ENCODE assay signal across 17 cellular contexts in the genomic region with DNA sequence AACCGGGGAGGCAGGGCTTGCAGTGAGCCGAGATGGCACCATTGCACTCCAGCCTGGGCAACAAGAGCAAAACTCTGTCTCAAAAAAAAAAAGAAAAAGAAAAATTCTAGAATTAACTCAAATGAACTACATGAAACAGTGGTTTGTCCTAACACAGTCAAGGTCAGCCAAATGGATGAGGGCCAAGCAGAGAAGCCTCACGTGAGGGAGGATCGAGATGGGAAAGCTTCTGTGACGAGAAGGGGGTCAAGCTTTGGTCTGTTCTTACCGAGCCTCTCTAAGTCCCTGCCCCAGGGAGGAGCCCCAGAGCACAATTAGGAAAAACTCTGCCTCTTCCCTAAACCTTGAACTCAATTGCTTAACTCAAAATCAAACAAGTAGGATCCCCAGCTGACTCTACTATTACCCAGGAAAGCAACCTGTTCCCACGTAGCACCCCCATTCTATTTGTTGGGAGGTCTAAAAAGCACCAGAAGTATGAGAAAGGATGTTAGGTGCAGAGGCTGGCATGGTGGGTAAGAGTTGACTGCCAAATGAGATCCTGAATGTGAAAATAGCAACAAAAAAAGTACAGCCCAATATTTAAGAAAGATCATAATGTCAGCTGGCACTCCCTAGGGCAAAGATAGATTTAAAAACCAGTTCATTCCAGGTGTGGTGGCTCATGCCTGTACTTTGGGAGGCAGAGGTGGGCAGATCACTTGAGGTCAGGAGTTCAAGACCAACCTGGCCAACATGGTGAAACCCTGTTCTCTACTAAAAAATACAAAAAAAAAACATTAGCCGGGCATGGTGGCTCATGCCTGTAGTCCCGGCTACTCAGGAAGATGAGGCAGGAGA.
"Had no signal": no experiment of that assay in that cellular context is flagged by ENCODE, and none has a peak within 500 bp of the region (broad histone marks: within the 10 kb centered on the region; RNA-seq: fewer than 3 reads in every experiment).

No MANE protein-coding gene starts in this region.

- H3K4me1 ChIP-seq: right atrium auricular region, thyroid gland, upper lobe of left lung, uterus had no signal

- H3K4me1 Mint-ChIP-seq: naive thymus-derived CD4-positive, alpha-beta T cell had no signal

- H3K36me3 ChIP-seq: neutrophil, uterus had no signal

- H3K9me3 Mint-ChIP-seq: naive thymus-derived CD4-positive, alpha-beta T cell had no signal

- H3K27ac ChIP-seq: heart left ventricle, neutrophil, right atrium auricular region, thyroid gland, upper lobe of left lung, uterus had no signal

- H3K4me3 ChIP-seq: dorsolateral prefrontal cortex, heart left ventricle, right atrium auricular region, smooth muscle cell, thyroid gland, upper lobe of left lung, uterus had no signal

- H3K27me3 ChIP-seq: dorsolateral prefrontal cortex, heart left ventricle, right atrium auricular region, thyroid gland, upper lobe of left lung, uterus had no signal

- H3K9me3 ChIP-seq: heart left ventricle, neutrophil, right atrium auricular region, thyroid gland, upper lobe of left lung, uterus had no signal

- H3K4me3 Mint-ChIP-seq: naive thymus-derived CD4-positive, alpha-beta T cell had no signal

- ATAC-seq: heart left ventricle; left colon; naive thymus-derived CD4-positive, alpha-beta T cell had no signal

- DNase-seq: cortex of kidney; dorsolateral prefrontal cortex; effector CD8-positive, alpha-beta T cell; foreskin melanocyte; heart left ventricle; hippocampal formation; left colon; mammary epithelial cell; naive thymus-derived CD4-positive, alpha-beta T cell; stimulated activated CD4-positive, alpha-beta T cell treated with anti-CD3 and anti-CD28 coated beads, Interleukin-2, amount 100 ng/mL, for 48 hours; stimulated activated naive CD4-positive, alpha-beta T cell treated with Interleukin-2 at 50 U/mL for 16 hours; upper lobe of left lung; uterus had no signal
